Comparison of ENCODE assay signal across 12 cellular contexts in the genomic region with DNA sequence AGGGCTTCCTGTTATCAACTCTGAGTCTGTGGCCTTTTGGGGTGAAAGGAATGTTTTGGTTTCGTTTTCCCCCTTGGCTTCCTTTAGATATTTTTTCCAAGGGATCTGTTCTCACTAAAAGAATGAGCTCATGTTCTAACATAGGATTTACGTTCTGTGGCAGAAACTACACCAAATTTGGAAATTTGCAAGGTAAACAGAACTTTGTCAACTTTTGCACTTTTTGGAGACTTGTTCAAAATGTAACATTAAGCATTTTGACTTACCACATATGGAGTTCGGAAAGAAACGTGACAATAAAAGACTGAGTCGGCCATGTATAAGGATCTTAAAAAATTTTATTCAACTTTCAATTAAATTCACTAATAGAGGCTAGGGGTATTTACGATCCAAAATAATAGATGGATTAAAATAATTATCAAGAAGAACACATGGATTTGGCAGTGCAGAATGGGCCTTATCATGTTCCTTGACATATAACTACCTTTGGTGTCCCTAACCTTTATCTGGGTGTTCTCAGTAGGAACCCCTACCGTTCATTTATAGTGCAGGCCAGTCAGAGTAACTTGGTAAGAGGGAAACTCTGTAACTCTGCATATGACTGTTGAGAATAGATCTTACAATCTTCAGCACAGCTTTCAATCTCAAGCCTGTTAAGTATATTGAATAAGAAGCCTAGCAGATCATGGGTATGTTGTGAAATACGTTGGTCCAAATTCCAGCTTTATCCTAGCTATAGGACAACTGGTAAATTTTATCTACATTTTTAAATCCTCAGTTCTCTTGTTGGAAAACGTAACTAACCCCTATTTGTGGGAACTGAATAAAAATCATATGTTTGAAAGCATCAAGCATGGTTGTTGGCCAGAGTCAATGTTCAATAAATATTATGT. TPM values are rescaled to one million over a fixed set of nuclear protein-coding genes. Genes with fewer than 3 reads are reported as not detected.
DNase-seq lines count a peak whose midpoint lies in the region; ATAC-seq and TF ChIP-seq lines count a peak whose summit lies in the region.
"Had no signal": no experiment of that assay in that cellular context is flagged by ENCODE, and none has a peak within 500 bp of the region (broad histone marks: within the 10 kb centered on the region; RNA-seq: fewer than 3 reads in every experiment).

No MANE protein-coding gene starts in this region.

- peaks cover 15% of the 10 kb centered on the region for H3K4me1 ChIP-seq in CD8-positive, alpha-beta memory T cell (ENCODE audit: insufficient read depth, low read length)
- H3K4me1 ChIP-seq in SJSA1 (replicated peaks) (peaks cover 67% of the 10 kb centered on the region), psoas muscle (peaks cover 77% of the 10 kb centered on the region)

- ATAC-seq in psoas muscle (no peak), HG03039 (IDR thresholded peaks at IDR 0.05; ENCODE audit: unreplicated experiment) (no peak)
- ATAC-seq: T-helper 17 cell had no signal

- intact Hi-C loops in psoas muscle (cut with DNase I): loop anchor here in 1 of 2 donors (5.0 kb wide), 1 partner anchor 47 kb away; no protein-coding TSS in a partner anchor

- TF ChIP-seq CTCF in fibroblast of the aortic adventitia (IDR thresholded peaks at IDR 0.05; ENCODE audit: insufficient read depth, low read length): peak; percentile 25
- TF ChIP-seq CTCF in psoas muscle (IDR thresholded peaks at IDR 0.05): no peak

- no peak overlapping the region for H3K4me3 ChIP-seq in CD8-positive, alpha-beta memory T cell (ENCODE audit: low read length)
- H3K4me3 ChIP-seq in SJSA1 (peak overlapping the region; percentile 14), fibroblast of the aortic adventitia (ENCODE audit: low read depth, low read length) (peak overlapping the region; percentile 39), psoas muscle (peak overlapping the region; percentile 42)

- DNase-seq in CD8-positive, alpha-beta memory T cell: no peak
- DNase-seq in SJSA1 (ENCODE audit: low read depth in 1 of 2, low spot score in 2 of 2) (peak in 1 of 2 experiments; percentile 68), fibroblast of the aortic adventitia (ENCODE audit: low read depth) (peak; percentile 80), psoas muscle (no peak), NCI-H226 (no peak), NCI-H1930 (lab: John Stamatoyannopoulos, UW) (no peak), nucleus accumbens (lab: John Stamatoyannopoulos, UW) (no peak)
- DNase-seq: cerebellar nuclear complex, COR-L47, NCI-H69, T-helper 17 cell had no signal

- H3K9me3 Mint-ChIP-seq in CD8-positive, alpha-beta memory T cell: no peaks in the 10 kb centered on the region

- H3K27me3 ChIP-seq in CD8-positive, alpha-beta memory T cell (ENCODE audit: insufficient read depth, low read length, poor library complexity, severe bottlenecking): no peaks in the 10 kb centered on the region
- no peaks in the 10 kb centered on the region for H3K27me3 ChIP-seq in SJSA1 (replicated peaks)
- H3K27me3 ChIP-seq in psoas muscle (ENCODE audit: insufficient read depth in 3 of 3, low read length in 2 of 3): no peaks in the 10 kb centered on the region

- POLR2A ChIA-PET in CD8-positive, alpha-beta memory T cell (lab: Charles Lee): no interaction called here

- WGBS in psoas muscle, 3 donors: 45 to 63% (median 58%) methylated on average over 9 of the region's 9 CpGs

- CTCF ChIA-PET in CD8-positive, alpha-beta memory T cell (lab: Charles Lee): no interaction called here

- H3K27me3 Mint-ChIP-seq in CD8-positive, alpha-beta memory T cell: peaks cover 3 to 41% of the 10 kb centered on the region in 2 donors

- H3K9me3 ChIP-seq in CD8-positive, alpha-beta memory T cell (ENCODE audit: low read length): no peaks in the 10 kb centered on the region
- H3K9me3 ChIP-seq in SJSA1 (replicated peaks): no peaks in the 10 kb centered on the region
- H3K9me3 ChIP-seq in psoas muscle: no peaks in the 10 kb centered on the region

- H3K27ac ChIP-seq in CD8-positive, alpha-beta memory T cell (ENCODE audit: low read depth, low read length): peak overlapping the region; percentile 62
- H3K27ac ChIP-seq in SJSA1: peak overlapping the region; percentile 82
- peak overlapping the region; percentile 72 for H3K27ac ChIP-seq in psoas muscle

- H3K27ac Mint-ChIP-seq in CD8-positive, alpha-beta memory T cell: no peak overlapping the region
- H3K27ac Mint-ChIP-seq: T-helper 17 cell had no signal

- peaks cover 14 to 20% (median 17%) of the 10 kb centered on the region in 3 donors for H3K4me1 Mint-ChIP-seq in CD8-positive, alpha-beta memory T cell

- H3K36me3 Mint-ChIP-seq in CD8-positive, alpha-beta memory T cell: no peaks in the 10 kb centered on the region

- H3K36me3 ChIP-seq in CD8-positive, alpha-beta memory T cell (ENCODE audit: insufficient read depth, low read length): no peaks in the 10 kb centered on the region
- H3K36me3 ChIP-seq in SJSA1: peaks cover 15% of the 10 kb centered on the region
- no peaks in the 10 kb centered on the region for H3K36me3 ChIP-seq in psoas muscle (ENCODE audit: insufficient read depth in 1 of 2, low read depth in 1 of 2)

- H3K4me3 Mint-ChIP-seq in CD8-positive, alpha-beta memory T cell: no peak overlapping the region
- H3K4me3 Mint-ChIP-seq: T-helper 17 cell had no signal

RNA-seq across cellular contexts. Expression of gene CPED1, which starts 11.8 kb away (rescaled TPM):
- total RNA-seq in CD8-positive, alpha-beta memory T cell: under 1 TPM; 0.09 to 0.27 TPM
- polyA plus RNA-seq in CD8-positive, alpha-beta memory T cell: not detected
- total RNA-seq in SJSA1 (2014; rRNA removed; shearing (Covaris generic)): 46.6 and 64.8 TPM in 2 replicates
- total RNA-seq in fibroblast of the aortic adventitia (ENCODE audit: low replicate concordance) (30.0 and 119 TPM in 2 replicates), psoas muscle (10 to 100 TPM; 12.0 to 39.2 (median 23.1) TPM)
- 10 to 100 TPM in 1 of 3 donors, 1 to 10 TPM in 1, under 1 TPM in 1; 0.90 to 11.7 (median 4.9) TPM for polyA plus RNA-seq in psoas muscle

RNA-seq across cellular contexts. Expression of gene ING3, which starts 49.8 kb away (rescaled TPM):
- 10 to 100 TPM; 24.4 to 30.7 TPM for total RNA-seq in CD8-positive, alpha-beta memory T cell
- 31.6 TPM for polyA plus RNA-seq in CD8-positive, alpha-beta memory T cell
- 18.3 and 31.2 TPM in 2 replicates for total RNA-seq in SJSA1 (2014; rRNA removed; shearing (Covaris generic))
- total RNA-seq in fibroblast of the aortic adventitia (ENCODE audit: low replicate concordance): 6.7 and 26.3 TPM in 2 replicates
- 10 to 100 TPM in 1 of 4 donors, 1 to 10 TPM in 3; 7.1 to 10.1 (median 9.6) TPM for total RNA-seq in psoas muscle
- polyA plus RNA-seq in psoas muscle: 1 to 10 TPM; 5.5 to 8.3 (median 6.2) TPM

Comparison
In these comparisons a context has a peak if more than half of its experiments do, and no peak if none do; other contexts are left out.
1. RNA of gene CPED1, which starts 11.8 kb away (total RNA-seq): 30.0 to 119 TPM in fibroblast of the aortic adventitia, 46.6 to 64.8 TPM in SJSA1 and 12.0 to 39.2 TPM in psoas muscle; 0.09 to 0.27 TPM in CD8-positive, alpha-beta memory T cell; every median in the first group is over 10 times any median in the second.
2. Peak in every context shown above with its lines, with median percentiles within 50 percentile points of each other: H3K27ac ChIP-seq.